Comparison of ENCODE assay signal across 1 cellular context in genomic region chr7:64902806-64903721, GRCh38.
TF ChIP-seq lines count a peak whose summit lies in the region.

ZNF273 (plus strand) TSS chr7:64903273; CDS start chr7:64903318, 45 bp downstream.

TF ChIP-seq in K562, 482 proteins besides CTCF, POLR2A, EP300 and RAD21 (continued from another document and continues in another):
- TF ChIP-seq, protein P1, sequence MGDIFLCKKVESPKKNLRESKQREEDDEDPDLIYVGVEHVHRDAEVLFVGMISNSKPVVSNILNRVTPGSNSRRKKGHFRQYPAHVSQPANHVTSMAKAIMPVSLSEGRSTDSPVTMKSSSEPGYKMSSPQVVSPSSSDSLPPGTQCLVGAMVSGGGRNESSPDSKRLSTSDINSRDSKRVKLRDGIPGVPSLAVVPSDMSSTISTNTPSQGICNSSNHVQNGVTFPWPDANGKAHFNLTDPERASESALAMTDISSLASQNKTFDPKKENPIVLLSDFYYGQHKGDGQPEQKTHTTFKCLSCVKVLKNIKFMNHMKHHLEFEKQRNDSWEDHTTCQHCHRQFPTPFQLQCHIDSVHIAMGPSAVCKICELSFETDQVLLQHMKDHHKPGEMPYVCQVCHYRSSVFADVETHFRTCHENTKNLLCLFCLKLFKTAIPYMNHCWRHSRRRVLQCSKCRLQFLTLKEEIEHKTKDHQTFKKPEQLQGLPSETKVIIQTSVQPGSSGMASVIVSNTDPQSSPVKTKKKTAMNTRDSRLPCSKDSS (IDR thresholded peaks at IDR 0.05; ENCODE audit: low read depth, partially characterized antibody), result no peak
- TF ChIP-seq ZMIZ1 (IDR thresholded peaks at IDR 0.05; ENCODE audit: low read depth in 2 of 2, low read length in 2 of 2), result no peak
- TF ChIP-seq MAZ (CRISPR knock-in tag; conservative IDR thresholded peaks at IDR 0.05 in 1 of 2, IDR thresholded peaks at IDR 0.05 in 1 of 2), result peak in 1 of 2 experiments; percentile 26; a peak in 1 of 4 replicates
- no peak for TF ChIP-seq HMG20A (CRISPR knock-in tag; conservative IDR thresholded peaks at IDR 0.05)
- TF ChIP-seq EP400 (IDR thresholded peaks at IDR 0.05), result peak; percentile 69
- 0 out of 2 replicates have a peak, but pooled peaks have one; percentile 38 for TF ChIP-seq ZNF12 (CRISPR knock-in tag; IDR thresholded peaks at IDR 0.05)
- TF ChIP-seq, protein P2, sequence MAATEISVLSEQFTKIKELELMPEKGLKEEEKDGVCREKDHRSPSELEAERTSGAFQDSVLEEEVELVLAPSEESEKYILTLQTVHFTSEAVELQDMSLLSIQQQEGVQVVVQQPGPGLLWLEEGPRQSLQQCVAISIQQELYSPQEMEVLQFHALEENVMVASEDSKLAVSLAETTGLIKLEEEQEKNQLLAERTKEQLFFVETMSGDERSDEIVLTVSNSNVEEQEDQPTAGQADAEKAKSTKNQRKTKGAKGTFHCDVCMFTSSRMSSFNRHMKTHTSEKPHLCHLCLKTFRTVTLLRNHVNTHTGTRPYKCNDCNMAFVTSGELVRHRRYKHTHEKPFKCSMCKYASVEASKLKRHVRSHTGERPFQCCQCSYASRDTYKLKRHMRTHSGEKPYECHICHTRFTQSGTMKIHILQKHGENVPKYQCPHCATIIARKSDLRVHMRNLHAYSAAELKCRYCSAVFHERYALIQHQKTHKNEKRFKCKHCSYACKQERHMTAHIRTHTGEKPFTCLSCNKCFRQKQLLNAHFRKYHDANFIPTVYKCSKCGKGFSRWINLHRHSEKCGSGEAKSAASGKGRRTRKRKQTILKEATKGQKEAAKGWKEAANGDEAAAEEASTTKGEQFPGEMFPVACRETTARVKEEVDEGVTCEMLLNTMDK (IDR thresholded peaks at IDR 0.05; ENCODE audit: borderline replicate concordance, insufficient read depth, low read depth, low read length, poor library complexity, severe bottlenecking), result no peak
- TF ChIP-seq NCOA2 (IDR thresholded peaks at IDR 0.05; ENCODE audit: partially characterized antibody in 2 of 2), result no peak
- peak; percentile 85 for TF ChIP-seq TAF7 (tag; IDR thresholded peaks at IDR 0.05)
- peak; percentile 15; the same call in 1 of the 2 replicates for TF ChIP-seq NFIC (IDR thresholded peaks at IDR 0.05)
- peak; percentile 36 for TF ChIP-seq BRD9 (IDR thresholded peaks at IDR 0.05; ENCODE audit: low read depth, partially characterized antibody)
- no peak for TF ChIP-seq FOXK1 (CRISPR knock-in tag; IDR thresholded peaks at IDR 0.05; ENCODE audit: borderline replicate concordance)
- TF ChIP-seq, protein P3, sequence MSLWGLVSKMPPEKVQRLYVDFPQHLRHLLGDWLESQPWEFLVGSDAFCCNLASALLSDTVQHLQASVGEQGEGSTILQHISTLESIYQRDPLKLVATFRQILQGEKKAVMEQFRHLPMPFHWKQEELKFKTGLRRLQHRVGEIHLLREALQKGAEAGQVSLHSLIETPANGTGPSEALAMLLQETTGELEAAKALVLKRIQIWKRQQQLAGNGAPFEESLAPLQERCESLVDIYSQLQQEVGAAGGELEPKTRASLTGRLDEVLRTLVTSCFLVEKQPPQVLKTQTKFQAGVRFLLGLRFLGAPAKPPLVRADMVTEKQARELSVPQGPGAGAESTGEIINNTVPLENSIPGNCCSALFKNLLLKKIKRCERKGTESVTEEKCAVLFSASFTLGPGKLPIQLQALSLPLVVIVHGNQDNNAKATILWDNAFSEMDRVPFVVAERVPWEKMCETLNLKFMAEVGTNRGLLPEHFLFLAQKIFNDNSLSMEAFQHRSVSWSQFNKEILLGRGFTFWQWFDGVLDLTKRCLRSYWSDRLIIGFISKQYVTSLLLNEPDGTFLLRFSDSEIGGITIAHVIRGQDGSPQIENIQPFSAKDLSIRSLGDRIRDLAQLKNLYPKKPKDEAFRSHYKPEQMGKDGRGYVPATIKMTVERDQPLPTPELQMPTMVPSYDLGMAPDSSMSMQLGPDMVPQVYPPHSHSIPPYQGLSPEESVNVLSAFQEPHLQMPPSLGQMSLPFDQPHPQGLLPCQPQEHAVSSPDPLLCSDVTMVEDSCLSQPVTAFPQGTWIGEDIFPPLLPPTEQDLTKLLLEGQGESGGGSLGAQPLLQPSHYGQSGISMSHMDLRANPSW (CRISPR knock-in tag; IDR thresholded peaks at IDR 0.05), result no peak
- no peak for TF ChIP-seq NR2C1 (IDR thresholded peaks at IDR 0.05)
- TF ChIP-seq NR2C1 (tag; IDR thresholded peaks at IDR 0.05), result no peak
- TF ChIP-seq, protein P4, sequence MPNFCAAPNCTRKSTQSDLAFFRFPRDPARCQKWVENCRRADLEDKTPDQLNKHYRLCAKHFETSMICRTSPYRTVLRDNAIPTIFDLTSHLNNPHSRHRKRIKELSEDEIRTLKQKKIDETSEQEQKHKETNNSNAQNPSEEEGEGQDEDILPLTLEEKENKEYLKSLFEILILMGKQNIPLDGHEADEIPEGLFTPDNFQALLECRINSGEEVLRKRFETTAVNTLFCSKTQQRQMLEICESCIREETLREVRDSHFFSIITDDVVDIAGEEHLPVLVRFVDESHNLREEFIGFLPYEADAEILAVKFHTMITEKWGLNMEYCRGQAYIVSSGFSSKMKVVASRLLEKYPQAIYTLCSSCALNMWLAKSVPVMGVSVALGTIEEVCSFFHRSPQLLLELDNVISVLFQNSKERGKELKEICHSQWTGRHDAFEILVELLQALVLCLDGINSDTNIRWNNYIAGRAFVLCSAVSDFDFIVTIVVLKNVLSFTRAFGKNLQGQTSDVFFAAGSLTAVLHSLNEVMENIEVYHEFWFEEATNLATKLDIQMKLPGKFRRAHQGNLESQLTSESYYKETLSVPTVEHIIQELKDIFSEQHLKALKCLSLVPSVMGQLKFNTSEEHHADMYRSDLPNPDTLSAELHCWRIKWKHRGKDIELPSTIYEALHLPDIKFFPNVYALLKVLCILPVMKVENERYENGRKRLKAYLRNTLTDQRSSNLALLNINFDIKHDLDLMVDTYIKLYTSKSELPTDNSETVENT (CRISPR knock-in tag; IDR thresholded peaks at IDR 0.05), result peak; percentile 44; the same call in 1 of the 2 replicates
- no peak for TF ChIP-seq NFE2L1 (tag; IDR thresholded peaks at IDR 0.05; ENCODE audit: borderline replicate concordance, low read depth)
- TF ChIP-seq HDAC1 (IDR thresholded peaks at IDR 0.05), result peak in 1 of 2 experiments; percentile 87; a peak in 2 of 4 replicates
- no peak for TF ChIP-seq U2AF2 (optimal IDR thresholded peaks at IDR 0.05; ENCODE audit: low read depth, low read length)
- TF ChIP-seq MCM3 (IDR thresholded peaks at IDR 0.05), result no peak
- 0 out of 2 replicates have a peak, but pooled peaks have one; percentile 37 for TF ChIP-seq ZNF589 (CRISPR knock-in tag; IDR thresholded peaks at IDR 0.05; ENCODE audit: low read depth)
- TF ChIP-seq PHF8 (IDR thresholded peaks at IDR 0.05; ENCODE audit: borderline replicate concordance, low read length), result peak; percentile 85
- TF ChIP-seq ZNF695 (CRISPR knock-in tag; IDR thresholded peaks at IDR 0.05), result no peak
- no peak for TF ChIP-seq FIP1L1 (IDR thresholded peaks at IDR 0.05; ENCODE audit: low read depth, low read length, poor library complexity, severe bottlenecking)
- TF ChIP-seq FOS (IDR thresholded peaks at IDR 0.05; ENCODE audit: extremely low read depth, insufficient read length), result peak; percentile 92
- TF ChIP-seq CHD2 (IDR thresholded peaks at IDR 0.05; ENCODE audit: low read depth, low read length), result peak; percentile 72
- TF ChIP-seq KHSRP (IDR thresholded peaks at IDR 0.05), result no peak
- TF ChIP-seq NEUROD1 (IDR thresholded peaks at IDR 0.05; ENCODE audit: borderline replicate concordance, low read depth, low read length, partially characterized antibody), result peak; percentile 74
- TF ChIP-seq FOXJ2 (tag; IDR thresholded peaks at IDR 0.05), result no peak
- TF ChIP-seq, protein P5, sequence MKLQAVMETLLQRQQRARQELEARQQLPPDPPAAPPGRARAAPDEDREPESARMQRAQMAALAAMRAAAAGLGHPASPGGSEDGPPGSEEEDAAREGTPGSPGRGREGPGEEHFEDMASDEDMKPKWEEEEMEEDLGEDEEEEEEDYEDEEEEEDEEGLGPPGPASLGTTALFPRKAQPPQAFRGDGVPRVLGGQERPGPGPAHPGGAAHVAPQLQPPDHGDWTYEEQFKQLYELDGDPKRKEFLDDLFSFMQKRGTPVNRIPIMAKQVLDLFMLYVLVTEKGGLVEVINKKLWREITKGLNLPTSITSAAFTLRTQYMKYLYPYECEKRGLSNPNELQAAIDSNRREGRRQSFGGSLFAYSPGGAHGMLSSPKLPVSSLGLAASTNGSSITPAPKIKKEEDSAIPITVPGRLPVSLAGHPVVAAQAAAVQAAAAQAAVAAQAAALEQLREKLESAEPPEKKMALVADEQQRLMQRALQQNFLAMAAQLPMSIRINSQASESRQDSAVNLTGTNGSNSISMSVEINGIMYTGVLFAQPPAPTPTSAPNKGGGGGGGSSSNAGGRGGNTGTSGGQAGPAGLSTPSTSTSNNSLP (IDR thresholded peaks at IDR 0.05; ENCODE audit: borderline replicate concordance, low read depth, low read length), result no peak
- no peak for TF ChIP-seq ARID2 (IDR thresholded peaks at IDR 0.05)
